1 cellular context compared by ENCODE assay signal in the genomic region with DNA sequence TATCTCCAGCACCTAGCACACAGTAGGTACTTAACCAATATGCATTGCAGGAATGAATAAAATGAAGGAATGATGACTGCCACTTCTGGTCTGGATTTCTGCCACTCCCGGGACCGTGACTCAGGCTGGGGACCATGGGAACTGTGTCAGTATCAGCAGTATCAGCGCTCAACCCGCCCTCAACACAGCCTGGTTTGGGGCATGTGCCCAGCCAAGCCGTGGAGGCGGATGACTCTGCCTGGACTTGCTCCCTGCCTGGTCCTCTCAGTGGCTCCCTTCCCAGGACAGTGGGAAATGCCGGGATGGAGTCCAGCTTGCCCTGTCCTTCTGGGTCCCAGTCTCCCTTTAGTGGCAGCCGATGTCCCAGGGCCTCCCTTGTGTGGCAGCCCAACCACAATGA.
TF ChIP-seq lines count a peak whose summit lies in the region.

No MANE protein-coding gene starts in this region.

TF ChIP-seq in SK-N-SH treated with all-trans-retinoic acid at 6 μM for 48 hours, 23 proteins besides CTCF, POLR2A, EP300 and RAD21 (continued from another document):
- TF ChIP-seq CREB5 (CRISPR knock-in tag; IDR thresholded peaks at IDR 0.05; ENCODE audit: low read depth) (no peak), SNAI2 (CRISPR knock-in tag; IDR thresholded peaks at IDR 0.05) (no peak)
TF ChIP-seq in SK-N-SH treated with all-trans-retinoic acid at 6 μM for 48 hours: peak in this region for 0.
